In the genomic region with DNA sequence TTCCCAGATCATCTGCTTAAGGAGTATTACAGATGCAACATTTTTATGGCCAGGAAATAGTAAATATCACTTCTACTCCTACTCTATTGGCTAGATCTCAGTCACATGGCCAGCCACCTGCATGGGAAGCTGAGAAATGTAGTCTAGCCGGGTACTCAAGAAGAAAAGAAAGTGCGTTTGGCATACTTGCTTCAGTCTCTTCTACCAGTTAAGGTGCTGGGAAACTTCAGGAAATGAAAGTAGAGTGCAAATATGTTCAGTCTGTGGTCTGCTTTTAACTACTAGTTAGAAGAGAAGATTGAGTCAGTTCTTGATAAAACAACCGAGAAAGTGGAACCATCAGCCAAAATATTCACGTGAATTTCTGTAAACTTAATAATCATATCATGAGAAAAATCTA, we compare ENCODE assay signal across 8 cellular contexts.
DNase-seq lines count a peak whose midpoint lies in the region; ATAC-seq lines count a peak whose summit lies in the region.

No MANE protein-coding gene starts in this region.

- H3K23ac ChIP-seq in mesenchymal stem cell (ENCODE audit: low read length in 2 of 2): no peak overlapping the region

- peaks cover 6% of the 10 kb centered on the region for H3K79me1 ChIP-seq in mesenchymal stem cell (replicated peaks; ENCODE audit: low read length, poor library complexity, severe bottlenecking)

- DNase-seq in iris pigment epithelial cell (ENCODE audit: low read depth) (peak; percentile 41), KBM-7 (no peak), mesenchymal stem cell (no peak), NCI-H345 treated with DMSO at 0.1 percent for 48 hours (lab: John Stamatoyannopoulos, UW; ENCODE audit: unreplicated experiment) (no peak), head of caudate nucleus (no peak)

- no peak overlapping the region for H3K9ac ChIP-seq in mesenchymal stem cell (ENCODE audit: low read length)

- H2AK5ac ChIP-seq in mesenchymal stem cell (ENCODE audit: low read length, severe bottlenecking): no peak overlapping the region

- H3K36me3 ChIP-seq in mesenchymal stem cell (ENCODE audit: control insufficient read depth in 1 of 2, insufficient read depth in 2 of 2, low read depth in 1 of 2, low read length in 2 of 2): peaks cover 0 to 5% of the 10 kb centered on the region in 2 experiments

- WGBS in mesenchymal stem cell: 98% methylated on average over 2 of the region's 4 CpGs

- peak; percentile 99 for ATAC-seq in GM18517 (IDR thresholded peaks at IDR 0.05; ENCODE audit: unreplicated experiment)
- peak; percentile 100 for ATAC-seq in GM21529 (IDR thresholded peaks at IDR 0.05; ENCODE audit: unreplicated experiment)
- ATAC-seq in HG03575 (IDR thresholded peaks at IDR 0.05; ENCODE audit: extremely low read depth, insufficient number of reproducible peaks, low FRiP score, unreplicated experiment): peak; percentile 92

- H3K4me2 ChIP-seq in mesenchymal stem cell (ENCODE audit: low read length, poor library complexity, severe bottlenecking): no peak overlapping the region

- no peak overlapping the region for H2BK120ac ChIP-seq in mesenchymal stem cell (ENCODE audit: low read depth, low read length)

- in situ Hi-C loops in KBM-7 (cut with MboI; ENCODE audit: low pct_unique_long_range_greater_than_20kb, low sequenced_read_pairs): no loop called here

- no peaks in the 10 kb centered on the region for H3K27me3 ChIP-seq in mesenchymal stem cell (ENCODE audit: control insufficient read depth in 1 of 2, insufficient read depth in 1 of 2, low read length in 2 of 2)

- no peak overlapping the region for H4K91ac ChIP-seq in mesenchymal stem cell (ENCODE audit: low read length)

- intact Hi-C loops in head of caudate nucleus (cut with DNase I): no loop called here

- H3K4me3 ChIP-seq in mesenchymal stem cell (ENCODE audit: insufficient read depth in 1 of 2, low read depth in 1 of 2, low read length in 2 of 2): no peak overlapping the region

- no peaks in the 10 kb centered on the region for H3K9me3 ChIP-seq in mesenchymal stem cell (ENCODE audit: control insufficient read depth, low read length)

- H3K18ac ChIP-seq in mesenchymal stem cell (ENCODE audit: low read depth in 1 of 2, low read length in 2 of 2): no peak overlapping the region

- H3K27ac ChIP-seq in mesenchymal stem cell (ENCODE audit: low read length, poor library complexity, severe bottlenecking): no peak overlapping the region

- no peak overlapping the region for H2BK5ac ChIP-seq in mesenchymal stem cell (ENCODE audit: low read depth, low read length, poor library complexity, severe bottlenecking)

- H3K14ac ChIP-seq in mesenchymal stem cell (ENCODE audit: low read length in 2 of 2): no peak overlapping the region

- no peak overlapping the region for H2BK15ac ChIP-seq in mesenchymal stem cell (ENCODE audit: low read depth, poor library complexity, severe bottlenecking)

- H3K4ac ChIP-seq in mesenchymal stem cell (ENCODE audit: low read depth in 1 of 2, low read length in 2 of 2): no peak overlapping the region

- H2AFZ ChIP-seq in mesenchymal stem cell (ENCODE audit: low read depth, low read length): no peak overlapping the region

- no peak overlapping the region for H4K8ac ChIP-seq in mesenchymal stem cell (ENCODE audit: low read length)

- no peak overlapping the region for H2BK12ac ChIP-seq in mesenchymal stem cell (ENCODE audit: low read length in 2 of 2)

- H3K4me1 ChIP-seq in mesenchymal stem cell (ENCODE audit: control insufficient read depth, insufficient read depth, low read depth, low read length): no peaks in the 10 kb centered on the region
